Comparison of ENCODE assay signal across 1 cellular context in the genomic region with DNA sequence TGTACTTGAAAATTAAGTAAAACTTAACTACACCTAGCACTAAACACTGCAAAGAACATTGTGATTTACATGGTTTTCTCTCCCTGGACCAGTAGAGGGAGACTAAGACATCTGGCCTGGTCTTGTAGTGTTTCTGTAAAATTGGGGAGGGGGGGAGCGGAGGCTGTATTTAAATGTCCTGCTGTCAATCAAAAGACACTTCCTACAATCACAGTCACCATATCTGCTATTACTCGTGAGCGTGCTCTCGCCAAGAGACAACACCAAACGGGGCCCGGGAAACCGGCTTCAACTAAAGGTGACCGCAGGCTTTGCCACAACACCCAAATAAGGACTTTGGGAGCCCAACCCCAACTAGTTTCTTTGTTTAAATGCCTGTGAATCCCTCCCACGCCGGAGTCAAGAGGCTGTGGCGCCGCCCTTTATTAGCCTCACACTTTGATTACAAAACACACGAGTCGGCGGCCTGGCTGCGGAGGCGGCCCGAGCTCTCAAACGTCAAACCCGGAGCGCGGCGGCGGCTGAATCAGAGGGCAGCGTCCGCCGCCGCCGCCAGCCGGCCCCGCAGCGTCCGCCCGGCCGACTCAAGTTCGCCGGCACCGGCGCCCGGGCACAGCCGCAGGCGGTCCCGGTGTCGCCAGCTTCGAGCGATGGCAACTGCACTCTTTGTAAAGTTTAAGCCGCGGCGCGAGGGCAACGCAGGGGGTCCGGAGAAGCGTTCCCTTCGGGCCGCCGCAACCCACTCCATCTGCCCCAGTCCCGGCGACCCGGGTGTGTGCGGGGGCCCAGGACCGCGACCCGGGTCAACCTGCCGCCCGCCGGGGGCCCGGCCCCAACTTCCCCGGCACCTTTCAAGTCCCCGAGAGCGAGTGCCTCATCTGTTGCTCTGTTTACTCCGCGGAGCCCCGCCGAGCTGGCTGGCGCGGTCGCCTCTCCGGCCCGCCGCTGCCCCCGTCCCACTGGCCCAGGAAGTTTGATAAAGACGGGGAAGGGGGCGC.
A peak's percentile ranks its signal among the peaks of the same experiment; 100 is the strongest.
TF ChIP-seq lines count a peak whose summit lies in the region.

No MANE protein-coding gene starts in this region.

TF ChIP-seq in HepG2, 621 proteins besides CTCF, POLR2A, EP300 and RAD21 (continued from another document and continues in another):
- TF ChIP-seq, protein P1, sequence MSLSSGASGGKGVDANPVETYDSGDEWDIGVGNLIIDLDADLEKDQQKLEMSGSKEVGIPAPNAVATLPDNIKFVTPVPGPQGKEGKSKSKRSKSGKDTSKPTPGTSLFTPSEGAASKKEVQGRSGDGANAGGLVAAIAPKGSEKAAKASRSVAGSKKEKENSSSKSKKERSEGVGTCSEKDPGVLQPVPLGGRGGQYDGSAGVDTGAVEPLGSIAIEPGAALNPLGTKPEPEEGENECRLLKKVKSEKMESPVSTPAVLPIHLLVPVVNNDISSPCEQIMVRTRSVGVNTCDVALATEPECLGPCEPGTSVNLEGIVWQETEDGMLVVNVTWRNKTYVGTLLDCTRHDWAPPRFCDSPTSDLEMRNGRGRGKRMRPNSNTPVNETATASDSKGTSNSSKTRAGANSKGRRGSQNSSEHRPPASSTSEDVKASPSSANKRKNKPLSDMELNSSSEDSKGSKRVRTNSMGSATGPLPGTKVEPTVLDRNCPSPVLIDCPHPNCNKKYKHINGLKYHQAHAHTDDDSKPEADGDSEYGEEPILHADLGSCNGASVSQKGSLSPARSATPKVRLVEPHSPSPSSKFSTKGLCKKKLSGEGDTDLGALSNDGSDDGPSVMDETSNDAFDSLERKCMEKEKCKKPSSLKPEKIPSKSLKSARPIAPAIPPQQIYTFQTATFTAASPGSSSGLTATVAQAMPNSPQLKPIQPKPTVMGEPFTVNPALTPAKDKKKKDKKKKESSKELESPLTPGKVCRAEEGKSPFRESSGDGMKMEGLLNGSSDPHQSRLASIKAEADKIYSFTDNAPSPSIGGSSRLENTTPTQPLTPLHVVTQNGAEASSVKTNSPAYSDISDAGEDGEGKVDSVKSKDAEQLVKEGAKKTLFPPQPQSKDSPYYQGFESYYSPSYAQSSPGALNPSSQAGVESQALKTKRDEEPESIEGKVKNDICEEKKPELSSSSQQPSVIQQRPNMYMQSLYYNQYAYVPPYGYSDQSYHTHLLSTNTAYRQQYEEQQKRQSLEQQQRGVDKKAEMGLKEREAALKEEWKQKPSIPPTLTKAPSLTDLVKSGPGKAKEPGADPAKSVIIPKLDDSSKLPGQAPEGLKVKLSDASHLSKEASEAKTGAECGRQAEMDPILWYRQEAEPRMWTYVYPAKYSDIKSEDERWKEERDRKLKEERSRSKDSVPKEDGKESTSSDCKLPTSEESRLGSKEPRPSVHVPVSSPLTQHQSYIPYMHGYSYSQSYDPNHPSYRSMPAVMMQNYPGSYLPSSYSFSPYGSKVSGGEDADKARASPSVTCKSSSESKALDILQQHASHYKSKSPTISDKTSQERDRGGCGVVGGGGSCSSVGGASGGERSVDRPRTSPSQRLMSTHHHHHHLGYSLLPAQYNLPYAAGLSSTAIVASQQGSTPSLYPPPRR (CRISPR knock-in tag; IDR thresholded peaks at IDR 0.05; ENCODE audit: borderline replicate concordance), result no peak
- no peak for TF ChIP-seq GABPA (IDR thresholded peaks at IDR 0.05; ENCODE audit: low read depth, low read length)
- TF ChIP-seq GABPA (CRISPR knock-in tag; IDR thresholded peaks at IDR 0.05; ENCODE audit: low read depth), result peak; percentile 53; the same call in 1 of the 2 replicates
- TF ChIP-seq TBX3 (IDR thresholded peaks at IDR 0.05; ENCODE audit: borderline replicate concordance), result peak; percentile 71; the same call in 1 of the 2 replicates
- TF ChIP-seq HHEX (CRISPR knock-in tag; IDR thresholded peaks at IDR 0.05), result no peak
- TF ChIP-seq RXRB (CRISPR knock-in tag; IDR thresholded peaks at IDR 0.05; ENCODE audit: borderline replicate concordance), result peak; percentile 10; the same call in 1 of the 2 replicates
- no peak for TF ChIP-seq NPAS2 (CRISPR knock-in tag; IDR thresholded peaks at IDR 0.05; ENCODE audit: borderline replicate concordance)
- TF ChIP-seq NFATC3 (CRISPR knock-in tag; IDR thresholded peaks at IDR 0.05), result no peak
- peak; percentile 11; the same call in 1 of the 2 replicates for TF ChIP-seq ELF3 (CRISPR knock-in tag; IDR thresholded peaks at IDR 0.05)
- TF ChIP-seq, protein P2, sequence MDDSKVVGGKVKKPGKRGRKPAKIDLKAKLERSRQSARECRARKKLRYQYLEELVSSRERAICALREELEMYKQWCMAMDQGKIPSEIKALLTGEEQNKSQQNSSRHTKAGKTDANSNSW (CRISPR knock-in tag; IDR thresholded peaks at IDR 0.05; ENCODE audit: borderline replicate concordance), result no peak
- TF ChIP-seq, protein P3, sequence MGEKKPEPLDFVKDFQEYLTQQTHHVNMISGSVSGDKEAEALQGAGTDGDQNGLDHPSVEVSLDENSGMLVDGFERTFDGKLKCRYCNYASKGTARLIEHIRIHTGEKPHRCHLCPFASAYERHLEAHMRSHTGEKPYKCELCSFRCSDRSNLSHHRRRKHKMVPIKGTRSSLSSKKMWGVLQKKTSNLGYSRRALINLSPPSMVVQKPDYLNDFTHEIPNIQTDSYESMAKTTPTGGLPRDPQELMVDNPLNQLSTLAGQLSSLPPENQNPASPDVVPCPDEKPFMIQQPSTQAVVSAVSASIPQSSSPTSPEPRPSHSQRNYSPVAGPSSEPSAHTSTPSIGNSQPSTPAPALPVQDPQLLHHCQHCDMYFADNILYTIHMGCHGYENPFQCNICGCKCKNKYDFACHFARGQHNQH (CRISPR knock-in tag; IDR thresholded peaks at IDR 0.05), result peak; percentile 85
- no peak for TF ChIP-seq KDM5A (IDR thresholded peaks at IDR 0.05; ENCODE audit: borderline replicate concordance, low read length)
- TF ChIP-seq ZNF605 (CRISPR knock-in tag; IDR thresholded peaks at IDR 0.05), result peak; percentile 67
- no peak for TF ChIP-seq ZBTB7B (CRISPR knock-in tag; IDR thresholded peaks at IDR 0.05)
- peak; percentile 18; the same call in 1 of the 2 replicates for TF ChIP-seq PHF8 (CRISPR knock-in tag; IDR thresholded peaks at IDR 0.05)
- TF ChIP-seq, protein P4, sequence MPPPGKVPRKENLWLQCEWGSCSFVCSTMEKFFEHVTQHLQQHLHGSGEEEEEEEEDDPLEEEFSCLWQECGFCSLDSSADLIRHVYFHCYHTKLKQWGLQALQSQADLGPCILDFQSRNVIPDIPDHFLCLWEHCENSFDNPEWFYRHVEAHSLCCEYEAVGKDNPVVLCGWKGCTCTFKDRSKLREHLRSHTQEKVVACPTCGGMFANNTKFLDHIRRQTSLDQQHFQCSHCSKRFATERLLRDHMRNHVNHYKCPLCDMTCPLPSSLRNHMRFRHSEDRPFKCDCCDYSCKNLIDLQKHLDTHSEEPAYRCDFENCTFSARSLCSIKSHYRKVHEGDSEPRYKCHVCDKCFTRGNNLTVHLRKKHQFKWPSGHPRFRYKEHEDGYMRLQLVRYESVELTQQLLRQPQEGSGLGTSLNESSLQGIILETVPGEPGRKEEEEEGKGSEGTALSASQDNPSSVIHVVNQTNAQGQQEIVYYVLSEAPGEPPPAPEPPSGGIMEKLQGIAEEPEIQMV (CRISPR knock-in tag; IDR thresholded peaks at IDR 0.05; ENCODE audit: low read depth), result 0 out of 2 replicates have a peak, but pooled peaks have one; percentile 20
- TF ChIP-seq CCDC6 (CRISPR knock-in tag; IDR thresholded peaks at IDR 0.05), result no peak; the same call in 1 of the 2 replicates
- TF ChIP-seq ZNF781 (CRISPR knock-in tag; IDR thresholded peaks at IDR 0.05; ENCODE audit: borderline replicate concordance, not compliant biosample characterization), result no peak
- no peak for TF ChIP-seq ZNF337 (CRISPR knock-in tag; IDR thresholded peaks at IDR 0.05; ENCODE audit: borderline replicate concordance, low read depth)
- no peak for TF ChIP-seq ZNF207 (IDR thresholded peaks at IDR 0.05; ENCODE audit: borderline replicate concordance)
- TF ChIP-seq, protein P5, sequence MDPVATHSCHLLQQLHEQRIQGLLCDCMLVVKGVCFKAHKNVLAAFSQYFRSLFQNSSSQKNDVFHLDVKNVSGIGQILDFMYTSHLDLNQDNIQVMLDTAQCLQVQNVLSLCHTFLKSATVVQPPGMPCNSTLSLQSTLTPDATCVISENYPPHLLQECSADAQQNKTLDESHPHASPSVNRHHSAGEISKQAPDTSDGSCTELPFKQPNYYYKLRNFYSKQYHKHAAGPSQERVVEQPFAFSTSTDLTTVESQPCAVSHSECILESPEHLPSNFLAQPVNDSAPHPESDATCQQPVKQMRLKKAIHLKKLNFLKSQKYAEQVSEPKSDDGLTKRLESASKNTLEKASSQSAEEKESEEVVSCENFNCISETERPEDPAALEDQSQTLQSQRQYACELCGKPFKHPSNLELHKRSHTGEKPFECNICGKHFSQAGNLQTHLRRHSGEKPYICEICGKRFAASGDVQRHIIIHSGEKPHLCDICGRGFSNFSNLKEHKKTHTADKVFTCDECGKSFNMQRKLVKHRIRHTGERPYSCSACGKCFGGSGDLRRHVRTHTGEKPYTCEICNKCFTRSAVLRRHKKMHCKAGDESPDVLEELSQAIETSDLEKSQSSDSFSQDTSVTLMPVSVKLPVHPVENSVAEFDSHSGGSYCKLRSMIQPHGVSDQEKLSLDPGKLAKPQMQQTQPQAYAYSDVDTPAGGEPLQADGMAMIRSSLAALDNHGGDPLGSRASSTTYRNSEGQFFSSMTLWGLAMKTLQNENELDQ (CRISPR knock-in tag; IDR thresholded peaks at IDR 0.05; ENCODE audit: borderline replicate concordance), result no peak
- peak; percentile 57 for TF ChIP-seq TCF7 (IDR thresholded peaks at IDR 0.05; ENCODE audit: low read depth)
- TF ChIP-seq ZNF792 (CRISPR knock-in tag; IDR thresholded peaks at IDR 0.05), result peak; percentile 21; the same call in 1 of the 2 replicates
- no peak for TF ChIP-seq ZNF703 (CRISPR knock-in tag; IDR thresholded peaks at IDR 0.05; ENCODE audit: borderline replicate concordance)
- TF ChIP-seq ZNF329 (CRISPR knock-in tag; IDR thresholded peaks at IDR 0.05; ENCODE audit: low read depth), result no peak
- TF ChIP-seq ZNF225 (CRISPR knock-in tag; IDR thresholded peaks at IDR 0.05), result peak; percentile 30; the same call in 1 of the 2 replicates
- TF ChIP-seq NR2F2 (IDR thresholded peaks at IDR 0.05; ENCODE audit: borderline replicate concordance, low read depth), result 0 out of 2 replicates have a peak, but pooled peaks have one; percentile 3
- peak; percentile 70 for TF ChIP-seq ZC3H13 (CRISPR knock-in tag; IDR thresholded peaks at IDR 0.05)
- TF ChIP-seq, protein P6, sequence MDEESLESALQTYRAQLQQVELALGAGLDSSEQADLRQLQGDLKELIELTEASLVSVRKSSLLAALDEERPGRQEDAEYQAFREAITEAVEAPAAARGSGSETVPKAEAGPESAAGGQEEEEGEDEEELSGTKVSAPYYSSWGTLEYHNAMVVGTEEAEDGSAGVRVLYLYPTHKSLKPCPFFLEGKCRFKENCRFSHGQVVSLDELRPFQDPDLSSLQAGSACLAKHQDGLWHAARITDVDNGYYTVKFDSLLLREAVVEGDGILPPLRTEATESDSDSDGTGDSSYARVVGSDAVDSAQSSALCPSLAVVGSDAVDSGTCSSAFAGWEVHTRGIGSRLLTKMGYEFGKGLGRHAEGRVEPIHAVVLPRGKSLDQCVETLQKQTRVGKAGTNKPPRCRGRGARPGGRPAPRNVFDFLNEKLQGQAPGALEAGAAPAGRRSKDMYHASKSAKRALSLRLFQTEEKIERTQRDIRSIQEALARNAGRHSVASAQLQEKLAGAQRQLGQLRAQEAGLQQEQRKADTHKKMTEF (CRISPR knock-in tag; IDR thresholded peaks at IDR 0.05), result peak; percentile 53; the same call in 1 of the 2 replicates
- no peak for TF ChIP-seq CBX5 (CRISPR knock-in tag; IDR thresholded peaks at IDR 0.05; ENCODE audit: borderline replicate concordance)
- TF ChIP-seq, protein P7, sequence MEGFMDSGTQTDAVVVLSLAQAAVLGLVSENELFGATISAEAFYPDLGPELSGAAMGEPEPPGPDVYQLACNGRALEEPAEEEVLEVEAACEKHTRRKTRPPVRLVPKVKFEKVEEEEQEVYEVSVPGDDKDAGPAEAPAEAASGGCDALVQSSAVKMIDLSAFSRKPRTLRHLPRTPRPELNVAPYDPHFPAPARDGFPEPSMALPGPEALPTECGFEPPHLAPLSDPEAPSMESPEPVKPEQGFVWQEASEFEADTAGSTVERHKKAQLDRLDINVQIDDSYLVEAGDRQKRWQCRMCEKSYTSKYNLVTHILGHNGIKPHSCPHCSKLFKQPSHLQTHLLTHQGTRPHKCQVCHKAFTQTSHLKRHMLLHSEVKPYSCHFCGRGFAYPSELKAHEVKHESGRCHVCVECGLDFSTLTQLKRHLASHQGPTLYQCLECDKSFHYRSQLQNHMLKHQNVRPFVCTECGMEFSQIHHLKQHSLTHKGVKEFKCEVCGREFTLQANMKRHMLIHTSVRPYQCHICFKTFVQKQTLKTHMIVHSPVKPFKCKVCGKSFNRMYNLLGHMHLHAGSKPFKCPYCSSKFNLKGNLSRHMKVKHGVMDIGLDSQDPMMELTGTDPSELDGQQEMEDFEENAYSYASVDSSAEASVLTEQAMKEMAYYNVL (CRISPR knock-in tag; IDR thresholded peaks at IDR 0.05; ENCODE audit: borderline replicate concordance), result 0 out of 2 replicates have a peak, but pooled peaks have one; percentile 45
- no peak for TF ChIP-seq SMYD3 (CRISPR knock-in tag; IDR thresholded peaks at IDR 0.05)
- no peak for TF ChIP-seq RCOR2 (CRISPR knock-in tag; IDR thresholded peaks at IDR 0.05)
- TF ChIP-seq, protein P8, sequence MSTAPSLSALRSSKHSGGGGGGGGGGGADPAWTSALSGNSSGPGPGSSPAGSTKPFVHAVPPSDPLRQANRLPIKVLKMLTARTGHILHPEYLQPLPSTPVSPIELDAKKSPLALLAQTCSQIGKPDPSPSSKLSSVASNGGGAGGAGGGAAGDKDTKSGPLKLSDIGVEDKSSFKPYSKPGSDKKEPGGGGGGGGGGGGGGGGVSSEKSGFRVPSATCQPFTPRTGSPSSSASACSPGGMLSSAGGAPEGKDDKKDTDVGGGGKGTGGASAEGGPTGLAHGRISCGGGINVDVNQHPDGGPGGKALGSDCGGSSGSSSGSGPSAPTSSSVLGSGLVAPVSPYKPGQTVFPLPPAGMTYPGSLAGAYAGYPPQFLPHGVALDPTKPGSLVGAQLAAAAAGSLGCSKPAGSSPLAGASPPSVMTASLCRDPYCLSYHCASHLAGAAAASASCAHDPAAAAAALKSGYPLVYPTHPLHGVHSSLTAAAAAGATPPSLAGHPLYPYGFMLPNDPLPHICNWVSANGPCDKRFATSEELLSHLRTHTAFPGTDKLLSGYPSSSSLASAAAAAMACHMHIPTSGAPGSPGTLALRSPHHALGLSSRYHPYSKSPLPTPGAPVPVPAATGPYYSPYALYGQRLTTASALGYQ (CRISPR knock-in tag; IDR thresholded peaks at IDR 0.05), result no peak; the same call in 1 of the 2 replicates
- no peak for TF ChIP-seq ZNF468 (CRISPR knock-in tag; IDR thresholded peaks at IDR 0.05)
- no peak for TF ChIP-seq ZBTB7A (CRISPR knock-in tag; IDR thresholded peaks at IDR 0.05)
- peak; percentile 29; the same call in 1 of the 2 replicates for TF ChIP-seq KDM3A (CRISPR knock-in tag; IDR thresholded peaks at IDR 0.05; ENCODE audit: low read depth)
- no peak for TF ChIP-seq ZNF335 (CRISPR knock-in tag; IDR thresholded peaks at IDR 0.05)
